8 cellular contexts compared by ENCODE assay signal in genomic region chr10:87342249-87342703, GRCh38. TPM values are rescaled to one million over a fixed set of nuclear protein-coding genes. Genes with fewer than 3 reads are reported as not detected.
DNase-seq lines count a peak whose midpoint lies in the region; ATAC-seq and TF ChIP-seq lines count a peak whose summit lies in the region.
"Not testable (repeated sequence)": the region's sequence is repeated elsewhere in the genome, so short reads cannot be mapped to it uniquely, and the experiment has no call there.

No MANE protein-coding gene starts in this region.

- intact Hi-C loops in OCI-LY7 (cut with micrococcal nuclease; ENCODE audit: unreplicated experiment): not testable (repeated sequence)

- not testable (repeated sequence) for H3K27me3 ChIP-seq in HUES64 (ENCODE audit: insufficient read depth, low read length)

- DNase-seq in DMS 273 (lab: John Stamatoyannopoulos, UW; ENCODE audit: unreplicated experiment): peak; percentile 83
- DNase-seq in OCI-LY7 (ENCODE audit: low spot score): peak; percentile 83
- peak; percentile 74 for DNase-seq in activated T-cell treated with anti-CD3 and anti-CD28 coated beads for 24 hours (ENCODE audit: low read depth)
- DNase-seq in epithelial cell of esophagus (ENCODE audit: low read depth): peak; percentile 89
- peak; percentile 72 for DNase-seq in middle frontal gyrus (ENCODE audit: extremely low spot score, low spot score)
- peak; percentile 66 to 71 for DNase-seq in stimulated activated CD8-positive, alpha-beta memory T cell treated with anti-CD3 and anti-CD28 coated beads, Interleukin-15, amount 100 ng/mL, for 4 hours (ENCODE audit: low read depth in 2 of 2)

- H4K20me1 ChIP-seq in OCI-LY7 (ENCODE audit: insufficient read depth, low read length): not testable (repeated sequence)

- H3K4me1 ChIP-seq in HUES64 (ENCODE audit: insufficient read depth, low read length); OCI-LY7 (ENCODE audit: insufficient read depth, low read length, poor library complexity, severe bottlenecking): not testable (repeated sequence)

- not testable (repeated sequence) for H3K9me3 ChIP-seq in HUES64 (ENCODE audit: insufficient read depth, low read depth, low read length); OCI-LY7 (ENCODE audit: low read length)

- H3K36me3 ChIP-seq in HUES64 (ENCODE audit: insufficient read depth, low read length); OCI-LY7 (ENCODE audit: insufficient read depth, low read length): not testable (repeated sequence)

- CTCF ChIA-PET in OCI-LY7 (lab: Charles Lee; ENCODE audit: unreplicated experiment): not testable (repeated sequence)

- H3K4me3 ChIP-seq in HUES64 (ENCODE audit: low read length) (peak overlapping the region; percentile 67), OCI-LY7 (ENCODE audit: low read depth, low read length, poor library complexity, severe bottlenecking) (peak overlapping the region; percentile 74), epithelial cell of esophagus (ENCODE audit: low read length) (peak overlapping the region; percentile 48)

- peak overlapping the region; percentile 81 for H3K9ac ChIP-seq in HUES64 (ENCODE audit: low read depth, low read length)

- ATAC-seq in GM21528 (IDR thresholded peaks at IDR 0.05; ENCODE audit: low FRiP score, unreplicated experiment): peak; percentile 96

- H2AFZ ChIP-seq in OCI-LY7 (ENCODE audit: low read length): not testable (repeated sequence)

- WGBS in HUES64: under 1% methylated on average over 34 of the region's 43 CpGs

- not testable (repeated sequence) for TF ChIP-seq CTCF in OCI-LY7 (conservative IDR thresholded peaks at IDR 0.05; ENCODE audit: low read length); epithelial cell of esophagus (IDR thresholded peaks at IDR 0.05; ENCODE audit: insufficient read depth, low read depth, low read length, missing control alignments)

- H3K27ac ChIP-seq in HUES64 (ENCODE audit: low read depth, low read length) (peak overlapping the region; percentile 95), OCI-LY7 (ENCODE audit: low read depth, low read length, poor library complexity, severe bottlenecking) (peak overlapping the region; percentile 69)

- BruUV-seq in OCI-LY7 (replicated peaks; lab: Mats Ljungman, UMichigan): not testable (repeated sequence)

- peak overlapping the region; percentile 42 for H3K4me2 ChIP-seq in OCI-LY7 (ENCODE audit: low read length)

- not testable (repeated sequence) for H3K9me2 ChIP-seq in OCI-LY7 (ENCODE audit: insufficient read depth, low read length)

- POLR2A ChIA-PET in OCI-LY7 (lab: Charles Lee): not testable (repeated sequence)

- peaks cover 31% of the 10 kb centered on the region for H3K79me2 ChIP-seq in OCI-LY7 (ENCODE audit: insufficient read depth, low read depth, low read length)

RNA-seq across cellular contexts. Expression of gene NUTM2D, which starts 15.3 kb away (rescaled TPM):
- polyA plus RNA-seq in HUES64 (2013, experiment 1 of 2): 1.9 TPM
- 2.5 TPM for polyA plus RNA-seq in HUES64 (2013, experiment 2 of 2)
- 1.2 TPM in 2 replicates for total RNA-seq in OCI-LY7 (2014; rRNA removed; shearing (Covaris generic))
- 1.3 and 2.5 TPM in 2 replicates for total RNA-seq in OCI-LY7 (2022)

Comparison
In these comparisons a context has a peak if more than half of its experiments do, and no peak if none do; other contexts are left out.
1. Peak in every context shown above with its lines: DNase-seq, ATAC-seq, H3K4me3 ChIP-seq and H3K27ac ChIP-seq.